Comparison of ENCODE assay signal across 10 cellular contexts in genomic region chr13:36130542-36131214, GRCh38. TPM values are rescaled to one million over a fixed set of nuclear protein-coding genes. Genes with fewer than 3 reads are reported as not detected.
DNase-seq lines count a peak whose midpoint lies in the region; FAIRE-seq and TF ChIP-seq lines count a peak whose summit lies in the region.
"Had no signal": no experiment of that assay in that cellular context is flagged by ENCODE, and none has a peak within 500 bp of the region (broad histone marks: within the 10 kb centered on the region; RNA-seq: fewer than 3 reads in every experiment).

No MANE protein-coding gene starts in this region.

- no peaks in the 10 kb centered on the region for H3K36me3 ChIP-seq in keratinocyte (ENCODE audit: control insufficient read depth in 2 of 2, extremely low read depth in 1 of 2, insufficient read depth in 2 of 2, low read length in 2 of 2)
- no peaks in the 10 kb centered on the region for H3K36me3 ChIP-seq in thyroid gland

- in situ Hi-C loops in GM13976 (cut with MboI; ENCODE audit: low sequenced_read_pairs, unreplicated experiment), result no loop called here

- no peaks in the 10 kb centered on the region for H3K9me1 ChIP-seq in keratinocyte (ENCODE audit: control insufficient read depth, extremely low read depth, insufficient read depth, low read length)

- H3K4me2 ChIP-seq in keratinocyte (ENCODE audit: control insufficient read depth, extremely low read depth, insufficient read depth, low read depth, low read length), result peak overlapping the region; percentile 44

- H4K20me1 ChIP-seq in keratinocyte (ENCODE audit: control insufficient read depth, extremely low read depth, insufficient read depth, low read length), result no peaks in the 10 kb centered on the region

- peaks cover 31% of the 10 kb centered on the region for H3K27me3 ChIP-seq in keratinocyte (ENCODE audit: control insufficient read depth, extremely low read depth, insufficient read depth, low read length)
- H3K27me3 ChIP-seq in thyroid gland, result no peaks in the 10 kb centered on the region

- DNase-seq in DMS 273 (lab: John Stamatoyannopoulos, UW; ENCODE audit: unreplicated experiment) (peak; percentile 58), DMS 273 treated with DMSO at 0.1 percent for 48 hours (lab: John Stamatoyannopoulos, UW) (no peak), astrocyte of the hippocampus (ENCODE audit: low read depth, low spot score) (peak; percentile 61), keratinocyte (ENCODE audit: low read depth, low spot score) (no peak), thyroid gland (peak; percentile 40 to 42), pons (ENCODE audit: low spot score) (no peak), GM13976 (ENCODE audit: low spot score) (no peak)
- DNase-seq in stimulated activated naive CD4-positive, alpha-beta T cell (lab: John Stamatoyannopoulos, UW), result no peak

- H3K9me3 ChIP-seq in keratinocyte (ENCODE audit: control insufficient read depth, low read depth, low read length) (no peaks in the 10 kb centered on the region), thyroid gland (no peaks in the 10 kb centered on the region)

- H2AFZ ChIP-seq in keratinocyte (ENCODE audit: control insufficient read depth, low read length), result no peak overlapping the region

- no peak for TF ChIP-seq POLR2A in thyroid gland (IDR thresholded peaks at IDR 0.05)

- no peak overlapping the region for H3K9ac ChIP-seq in keratinocyte (ENCODE audit: control insufficient read depth, extremely low read depth, insufficient read depth, low read length)

- H3K4me1 ChIP-seq in keratinocyte (ENCODE audit: control insufficient read depth, extremely low read depth, insufficient read depth, low read length) (no peaks in the 10 kb centered on the region), thyroid gland (peaks cover 0 to 13% of the 10 kb centered on the region in 2 donors)

- H3K27ac ChIP-seq in keratinocyte (ENCODE audit: control insufficient read depth, insufficient read depth, low read length) (no peak overlapping the region), thyroid gland (peak overlapping the region in 1 of 3 donors; percentile 24)
- H3K27ac ChIP-seq: 22Rv1 had no signal

- dilution Hi-C loops in keratinocyte (cut with MboI; ENCODE audit: extremely low pct_ligation_motif_present, low sequenced_read_pairs), result no loop called here

- TF ChIP-seq CTCF in keratinocyte (optimal IDR thresholded peaks at IDR 0.05 in 1 of 3, IDR thresholded peaks at IDR 0.05 in 1 of 3, conservative IDR thresholded peaks at IDR 0.05 in 1 of 3; ENCODE audit: extremely low read depth in 1 of 3, insufficient read depth in 2 of 3, low read length in 3 of 3) (no peak), thyroid gland (IDR thresholded peaks at IDR 0.05) (no peak), GM13976 (IDR thresholded peaks at IDR 0.05; ENCODE audit: borderline replicate concordance, control extremely low read depth, extremely low read depth, insufficient read depth, missing control alignments) (no peak)

- H3K4me3 ChIP-seq in keratinocyte (ENCODE audit: control insufficient read depth in 2 of 3, extremely low read depth in 1 of 3, insufficient read depth in 2 of 3, low read depth in 1 of 3, low read length in 3 of 3), result no peak overlapping the region
- peak overlapping the region in 2 of 3 donors; percentile 15 to 34 for H3K4me3 ChIP-seq in thyroid gland (replicated peaks in 1 of 3)

- intact Hi-C loops in thyroid gland (cut with DNase I), result no loop called here

- WGBS in thyroid gland, 2 donors, result 0 to 1% methylated on average over 2 to 26 of the region's 61 CpGs

- no peak for FAIRE-seq in keratinocyte (lab: Jason Lieb, UNC)

- no peaks in the 10 kb centered on the region for H3K79me2 ChIP-seq in keratinocyte (ENCODE audit: control insufficient read depth, insufficient read depth, low read length)

RNA-seq across cellular contexts. Expression of gene DCLK1, which starts 0.5 kb away (rescaled TPM):
- polyA plus RNA-seq in keratinocyte, result 0.03 to 0.05 TPM (median 0.04 TPM) in 3 replicates
- polyA plus RNA-seq in keratinocyte (2011; ENCODE audit: low read depth), result not detected
- polyA plus RNA-seq in keratinocyte (2011; cell fraction: cytosol; rRNA removed), result 0.06 and 0.12 TPM in 2 replicates
- polyA plus RNA-seq in keratinocyte (2011; cell fraction: nucleus; rRNA removed), result 0.23 and 0.28 TPM in 2 replicates
- polyA plus RNA-seq in keratinocyte (2012; ENCODE audit: low replicate concordance), result 0.03 and 0.05 TPM in 2 replicates
- polyA minus RNA-seq in keratinocyte, result not detected in 3 replicates
- polyA minus RNA-seq in keratinocyte (2011; cell fraction: cytosol; rRNA and poly(A)+ RNA removed), result not detected
- polyA minus RNA-seq in keratinocyte (2011; cell fraction: nucleus; rRNA and poly(A)+ RNA removed), result 0.21 and 1.5 TPM in 2 replicates
- 10 to 100 TPM; 11.9 to 26.4 (median 15.5) TPM for total RNA-seq in thyroid gland
- total RNA-seq: activated naive CD4-positive, alpha-beta T cell treated with anti-CD3 and anti-CD28 coated beads, Interleukin-2, amount 50 U/mL, for 72 hours had no signal

Comparison
In these comparisons a context has a peak if more than half of its experiments do, and no peak if none do; other contexts are left out.
1. DNase-seq: peak in DMS 273 (single experiment), astrocyte of the hippocampus (single experiment) and thyroid gland (2 of 2); none in DMS 273 treated with DMSO at 0.1 percent for 48 hours (single experiment), keratinocyte (single experiment), stimulated activated naive CD4-positive, alpha-beta T cell (0 of 6), pons (single experiment) and GM13976 (single experiment).
2. H3K4me3 ChIP-seq: peak in thyroid gland (2 of 3); none in keratinocyte (0 of 3).